9 cellular contexts compared by ENCODE assay signal in the genomic region with DNA sequence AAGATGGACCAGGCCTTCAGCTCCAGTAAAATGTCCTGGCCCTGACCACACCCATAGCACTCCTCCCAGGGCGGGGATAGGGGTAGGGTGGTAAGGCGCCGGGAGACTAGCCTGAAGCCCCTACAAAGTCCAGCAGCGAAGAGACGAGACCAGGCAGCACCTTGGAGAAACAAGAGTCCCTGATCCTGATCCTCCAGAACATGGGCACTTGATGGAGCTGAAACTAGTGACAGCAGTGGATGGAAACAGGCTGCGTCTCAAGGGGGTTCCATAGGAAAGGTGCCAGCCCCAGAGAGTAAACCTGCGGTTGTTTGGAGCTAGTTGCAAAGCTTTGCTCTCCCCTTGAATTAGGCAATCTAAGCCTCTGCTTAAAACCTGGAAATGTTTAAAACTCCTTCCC.
"Had no signal": no experiment of that assay in that cellular context is flagged by ENCODE, and none has a peak within 500 bp of the region (broad histone marks: within the 10 kb centered on the region; RNA-seq: fewer than 3 reads in every experiment).

No MANE protein-coding gene starts in this region.

- FAIRE-seq: H54, HepG2 had no signal

- H3K4me3 ChIP-seq: GM23248 had no signal

- DNase-seq: GM23248, GOT3, H9, HCEC 1CT, KBM-7 had no signal

- H3K9ac ChIP-seq: GM23248 had no signal

- ATAC-seq: HepG2 had no signal

- H3K4me3 Mint-ChIP-seq: H9, IgD-negative memory B cell had no signal

- H3K4me1 Mint-ChIP-seq: IgD-negative memory B cell had no signal

- H2AFZ ChIP-seq: GM23248 had no signal

- H3K27ac Mint-ChIP-seq: H9, IgD-negative memory B cell had no signal

- H3K9me3 Mint-ChIP-seq: H9 had no signal

- H3K27ac ChIP-seq: GM23248, HL-60 had no signal

- H3K36me3 Mint-ChIP-seq: IgD-negative memory B cell had no signal
